ENCODE assay signal across 22 cellular contexts in the genomic region with DNA sequence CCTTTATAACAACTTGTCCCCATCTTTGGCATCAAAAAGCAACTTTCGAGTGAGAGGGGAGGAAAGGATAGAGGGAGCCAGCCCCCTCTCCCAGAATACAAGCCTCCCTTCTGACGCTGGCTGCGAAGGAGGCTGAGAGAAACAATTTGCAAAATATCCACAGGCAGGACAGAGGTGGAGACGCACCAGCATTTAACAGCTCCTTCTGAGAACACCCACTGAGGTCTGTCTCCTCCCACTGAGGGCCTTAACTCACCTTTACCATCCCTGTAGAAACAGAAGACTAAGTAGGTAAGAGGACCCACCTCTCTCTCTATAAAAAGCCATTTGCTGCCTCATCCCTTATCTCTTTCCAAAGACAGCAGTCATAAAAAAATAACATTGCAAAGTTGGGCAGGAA. TPM values are rescaled to one million over a fixed set of nuclear protein-coding genes. Genes with fewer than 3 reads are reported as not detected.
DNase-seq lines count a peak whose midpoint lies in the region; ATAC-seq, FAIRE-seq and TF ChIP-seq lines count a peak whose summit lies in the region.
"Had no signal": no experiment of that assay in that cellular context is flagged by ENCODE, and none has a peak within 500 bp of the region (broad histone marks: within the 10 kb centered on the region; RNA-seq: fewer than 3 reads in every experiment).

No MANE protein-coding gene starts in this region.

- POLR2A ChIA-PET in WTC11 (lab: Charles Lee): no interaction called here

- CTCF ChIA-PET in WTC11 (lab: Charles Lee): interaction anchor here (0.8 to 1.1 kb wide), 2 partner anchors 20 to 97 kb away, joined by 3 read pairs; no protein-coding TSS in a partner anchor

- TF ChIP-seq CTCF in WTC11 (IDR thresholded peaks at IDR 0.05): no peak
- no peak for TF ChIP-seq CTCF in esophagus muscularis mucosa (IDR thresholded peaks at IDR 0.05)

- no peak for TF ChIP-seq EP300 in esophagus muscularis mucosa (IDR thresholded peaks at IDR 0.05)

- DNase-seq in ELF-1 (ENCODE audit: low read depth, low spot score): peak; percentile 17
- DNase-seq in WTC11 (ENCODE audit: low spot score): no peak
- peak; percentile 8 for DNase-seq in esophagus muscularis mucosa (ENCODE audit: extremely low spot score)
- peak; percentile 42 for DNase-seq in superior temporal gyrus (ENCODE audit: extremely low spot score)
- DNase-seq in central memory CD4-positive, alpha-beta T cell: no peak
- no peak for DNase-seq in hippocampal formation (lab: John Stamatoyannopoulos, UW)
- no peak for DNase-seq in H54 (ENCODE audit: insufficient read length, low spot score)
- DNase-seq: AML-193; Caco-2; CD4-positive, alpha-beta T cell; GDM1; GM23248; KBM-7 had no signal

- WGBS in esophagus muscularis mucosa: 90% methylated on average over 4 of the region's 4 CpGs

- H3K27me3 Mint-ChIP-seq in WTC11 (ENCODE audit: low read depth): peaks cover 33% of the 10 kb centered on the region

- H3K27ac ChIP-seq in esophagus muscularis mucosa (replicated peaks in 1 of 4): no peak overlapping the region
- H3K27ac ChIP-seq: 22Rv1, A549, C4-2B, GM23248 had no signal

- peak; percentile 43 for ATAC-seq in WTC11
- ATAC-seq: A549, HepG2 had no signal

- H3K9me3 ChIP-seq in esophagus muscularis mucosa: no peaks in the 10 kb centered on the region
- H3K9me3 ChIP-seq: A549, Caco-2, HAP-1 had no signal

- H3K9me3 Mint-ChIP-seq in WTC11: no peaks in the 10 kb centered on the region
- H3K9me3 Mint-ChIP-seq: CD4-positive, alpha-beta T cell; IgD-negative memory B cell had no signal

- intact Hi-C loops in esophagus muscularis mucosa (cut with DNase I): no loop called here

- H3K4me1 Mint-ChIP-seq in WTC11: peaks cover 13% of the 10 kb centered on the region

- H3K36me3 Mint-ChIP-seq in WTC11: no peaks in the 10 kb centered on the region
- H3K36me3 Mint-ChIP-seq: IgD-negative memory B cell had no signal

- no peak for FAIRE-seq in H54 (lab: Jason Lieb, UNC)
- FAIRE-seq: A549, D721Med, GM12892, GM18507, HepG2 had no signal

- peaks cover 3 to 12% (median 10%) of the 10 kb centered on the region in 4 donors for H3K4me1 ChIP-seq in esophagus muscularis mucosa
- H3K4me1 ChIP-seq: A549, Caco-2 had no signal

- H3K27me3 ChIP-seq in esophagus muscularis mucosa: peaks cover 0 to 28% (median under 1%) of the 10 kb centered on the region in 4 donors

- H3K4me3 Mint-ChIP-seq in WTC11: no peak overlapping the region
- H3K4me3 Mint-ChIP-seq: CD4-positive, alpha-beta T cell; IgD-negative memory B cell had no signal

- H3K27ac Mint-ChIP-seq in WTC11: no peak overlapping the region
- H3K27ac Mint-ChIP-seq: CD4-positive, alpha-beta T cell; IgD-negative memory B cell had no signal

- no peak overlapping the region for H3K4me3 ChIP-seq in esophagus muscularis mucosa
- H3K4me3 ChIP-seq: A549, GM23248, HAP-1 had no signal

- TF ChIP-seq POLR2A in esophagus muscularis mucosa (IDR thresholded peaks at IDR 0.05; ENCODE audit: low read depth) (no peak), H54 (IDR thresholded peaks at IDR 0.05; ENCODE audit: low read depth, low read length) (no peak)

- H3K36me3 ChIP-seq in esophagus muscularis mucosa: no peaks in the 10 kb centered on the region
- H3K36me3 ChIP-seq: HAP-1 had no signal

TF ChIP-seq in WTC11, 78 proteins besides CTCF, POLR2A, EP300 and RAD21:
- no peak for TF ChIP-seq ZNF219 (CRISPR knock-in tag; IDR thresholded peaks at IDR 0.05; ENCODE audit: borderline replicate concordance)
- no peak for TF ChIP-seq RORB (CRISPR knock-in tag; IDR thresholded peaks at IDR 0.05)
- no peak for TF ChIP-seq FOXJ3 (CRISPR knock-in tag; IDR thresholded peaks at IDR 0.05; ENCODE audit: borderline replicate concordance)
- TF ChIP-seq, protein P1, sequence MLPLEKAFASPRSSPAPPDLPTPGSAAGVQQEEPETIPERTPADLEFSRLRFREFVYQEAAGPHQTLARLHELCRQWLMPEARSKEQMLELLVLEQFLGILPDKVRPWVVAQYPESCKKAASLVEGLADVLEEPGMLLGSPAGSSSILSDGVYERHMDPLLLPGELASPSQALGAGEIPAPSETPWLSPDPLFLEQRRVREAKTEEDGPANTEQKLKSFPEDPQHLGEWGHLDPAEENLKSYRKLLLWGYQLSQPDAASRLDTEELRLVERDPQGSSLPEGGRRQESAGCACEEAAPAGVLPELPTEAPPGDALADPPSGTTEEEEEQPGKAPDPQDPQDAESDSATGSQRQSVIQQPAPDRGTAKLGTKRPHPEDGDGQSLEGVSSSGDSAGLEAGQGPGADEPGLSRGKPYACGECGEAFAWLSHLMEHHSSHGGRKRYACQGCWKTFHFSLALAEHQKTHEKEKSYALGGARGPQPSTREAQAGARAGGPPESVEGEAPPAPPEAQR (CRISPR knock-in tag; IDR thresholded peaks at IDR 0.05): no peak
- TF ChIP-seq, protein P2, sequence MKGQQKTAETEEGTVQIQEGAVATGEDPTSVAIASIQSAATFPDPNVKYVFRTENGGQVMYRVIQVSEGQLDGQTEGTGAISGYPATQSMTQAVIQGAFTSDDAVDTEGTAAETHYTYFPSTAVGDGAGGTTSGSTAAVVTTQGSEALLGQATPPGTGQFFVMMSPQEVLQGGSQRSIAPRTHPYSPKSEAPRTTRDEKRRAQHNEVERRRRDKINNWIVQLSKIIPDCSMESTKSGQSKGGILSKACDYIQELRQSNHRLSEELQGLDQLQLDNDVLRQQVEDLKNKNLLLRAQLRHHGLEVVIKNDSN (CRISPR knock-in tag; IDR thresholded peaks at IDR 0.05): no peak
- TF ChIP-seq JAZF1 (CRISPR knock-in tag; IDR thresholded peaks at IDR 0.05): no peak
- no peak for TF ChIP-seq SMAD4 (CRISPR knock-in tag; IDR thresholded peaks at IDR 0.05)
- no peak for TF ChIP-seq OVOL2 (CRISPR knock-in tag; IDR thresholded peaks at IDR 0.05; ENCODE audit: borderline replicate concordance)
- TF ChIP-seq GABPB1 (CRISPR knock-in tag; IDR thresholded peaks at IDR 0.05): no peak
- no peak for TF ChIP-seq ZNF671 (CRISPR knock-in tag; IDR thresholded peaks at IDR 0.05)
TF ChIP-seq in WTC11: peak in this region for 0.

RNA-seq across cellular contexts. Expression of a gene that starts 24.4 kb away (rescaled TPM):
- 45.0 to 53.2 TPM (median 46.8 TPM) in 3 replicates for total RNA-seq in WTC11 (2021)
- 10 to 100 TPM in 1 of 4 donors, 1 to 10 TPM in 3; 3.5 to 11.3 (median 4.7) TPM for total RNA-seq in esophagus muscularis mucosa
- total RNA-seq: HepG2 had no signal

Comparison
In these comparisons a context has a peak if more than half of its experiments do, and no peak if none do; other contexts are left out.
1. DNase-seq: peak in ELF-1 (single experiment), esophagus muscularis mucosa (single experiment) and superior temporal gyrus (single experiment); none in WTC11 (single experiment), central memory CD4-positive, alpha-beta T cell (single experiment), hippocampal formation (0 of 2) and H54 (single experiment).